11 cellular contexts compared by ENCODE assay signal in genomic region chr3:15319127-15319526, GRCh38. TPM values are rescaled to one million over a fixed set of nuclear protein-coding genes. Genes with fewer than 3 reads are reported as not detected.
DNase-seq lines count a peak whose midpoint lies in the region; ATAC-seq and TF ChIP-seq lines count a peak whose summit lies in the region.
"Had no signal": no experiment of that assay in that cellular context is flagged by ENCODE, and none has a peak within 500 bp of the region (broad histone marks: within the 10 kb centered on the region; RNA-seq: fewer than 3 reads in every experiment).

No MANE protein-coding gene starts in this region.

- peak overlapping the region; percentile 3 to 78 (median 61) for H3K27ac ChIP-seq in heart left ventricle
- H3K27ac ChIP-seq in left lung, result peak overlapping the region; percentile 72 to 74
- peak overlapping the region; percentile 70 for H3K27ac ChIP-seq in rectal smooth muscle tissue (ENCODE audit: low read depth, low read length)
- H3K27ac ChIP-seq in uterus, result peak overlapping the region; percentile 93 to 97

- 70 to 78% (median 75%) methylated on average over 2 of the region's 2 CpGs for WGBS in heart left ventricle, 4 donors

- H3K27me3 ChIP-seq in heart left ventricle (no peaks in the 10 kb centered on the region), left lung (no peaks in the 10 kb centered on the region), rectal smooth muscle tissue (ENCODE audit: control insufficient read depth, insufficient read depth, low read length) (no peaks in the 10 kb centered on the region), uterus (no peaks in the 10 kb centered on the region), H7 (ENCODE audit: control insufficient read depth, insufficient read depth, low read length) (no peaks in the 10 kb centered on the region)

- intact Hi-C loops in heart left ventricle (cut with DNase I) (no loop called here), left cardiac atrium (cut with DNase I) (no loop called here), left lung (cut with DNase I) (no loop called here), uterus (cut with DNase I; ENCODE audit: low total_unique reads) (no loop called here)

- TF ChIP-seq CTCF in heart left ventricle (IDR thresholded peaks at IDR 0.05) (no peak), left lung (IDR thresholded peaks at IDR 0.05) (no peak), uterus (IDR thresholded peaks at IDR 0.05) (no peak)

- DNase-seq in heart left ventricle (no peak), left cardiac atrium (no peak), left lung (no peak), uterus (no peak), H7 (no peak), NOMO-1 treated with dmso at 0.1 percent for 144 hours (lab: John Stamatoyannopoulos, UW; ENCODE audit: unreplicated experiment) (no peak), hypothalamus (lab: John Stamatoyannopoulos, UW) (no peak)
- DNase-seq: activated CD8-positive, alpha-beta memory T cell treated with anti-CD3 and anti-CD28 coated beads for 24 hours; activated naive CD4-positive, alpha-beta T cell; T-helper 9 cell had no signal

- ATAC-seq in heart left ventricle (no peak), left cardiac atrium (no peak), left lung (no peak)

- peaks cover 0 to 6% (median 0%) of the 10 kb centered on the region in 9 donors for H3K36me3 ChIP-seq in heart left ventricle
- H3K36me3 ChIP-seq in left lung, result peaks cover 0 to 3% of the 10 kb centered on the region in 2 donors
- H3K36me3 ChIP-seq in rectal smooth muscle tissue (ENCODE audit: control insufficient read depth, insufficient read depth, low read length), result no peaks in the 10 kb centered on the region
- no peaks in the 10 kb centered on the region for H3K36me3 ChIP-seq in uterus
- no peaks in the 10 kb centered on the region for H3K36me3 ChIP-seq in H7 (replicated peaks; ENCODE audit: control insufficient read depth, insufficient read depth, low read length)

- H3K9me3 ChIP-seq in heart left ventricle, result no peaks in the 10 kb centered on the region
- H3K9me3 ChIP-seq in left lung, result no peaks in the 10 kb centered on the region
- H3K9me3 ChIP-seq in uterus, result no peaks in the 10 kb centered on the region

- H3K9ac ChIP-seq in rectal smooth muscle tissue (ENCODE audit: low read length), result no peak overlapping the region

- H3K4me3 ChIP-seq in heart left ventricle (no peak overlapping the region), left lung (no peak overlapping the region), rectal smooth muscle tissue (ENCODE audit: low read length) (no peak overlapping the region), uterus (no peak overlapping the region), H7 (ENCODE audit: insufficient read depth, low read depth, low read length) (no peak overlapping the region)

- TF ChIP-seq POLR2A in heart left ventricle (IDR thresholded peaks at IDR 0.05) (no peak), uterus (IDR thresholded peaks at IDR 0.05) (no peak)

- H3K4me1 ChIP-seq in heart left ventricle (peaks cover 0 to 85% (median 49%) of the 10 kb centered on the region in 12 donors), left lung (peaks cover 38 to 89% of the 10 kb centered on the region in 2 donors), rectal smooth muscle tissue (ENCODE audit: control insufficient read depth, insufficient read depth, low read length) (peaks cover 14% of the 10 kb centered on the region), uterus (peaks cover 25 to 29% of the 10 kb centered on the region in 2 donors)

RNA-seq across cellular contexts. Expression of gene SH3BP5, which starts 13.3 kb away (rescaled TPM):
- total RNA-seq in heart left ventricle (10 to 100 TPM in 5 of 9 donors, 1 to 10 TPM in 4; 4.9 to 28.6 (median 11.7) TPM), left cardiac atrium (10 to 100 TPM; 21.7 to 24.8 TPM), left lung (10 to 100 TPM; 53.3 to 62.2 TPM), uterus (100 to 1,000 TPM in 1 of 4 donors, 10 to 100 TPM in 3; 58.8 to 154 (median 75.5) TPM)
- 1 to 10 TPM; 5.2 to 8.7 TPM for polyA plus RNA-seq in heart left ventricle
- 8.0 and 10.0 TPM in 2 replicates for total RNA-seq in H7 (2014; rRNA removed; shearing (Covaris generic))
